8 cellular contexts compared by ENCODE assay signal in genomic region chr16:1342526-1343427, GRCh38. TPM values are rescaled to one million over a fixed set of nuclear protein-coding genes. Genes with fewer than 3 reads are reported as not detected.
DNase-seq lines count a peak whose midpoint lies in the region; ATAC-seq and TF ChIP-seq lines count a peak whose summit lies in the region.

No MANE protein-coding gene starts in this region.

- H3K9ac ChIP-seq in liver (ENCODE audit: low read depth in 1 of 2, low read length in 2 of 2): no peak overlapping the region

- H3K27ac Mint-ChIP-seq in CD4-positive, CD25-positive, alpha-beta regulatory T cell: peak overlapping the region in 2 of 3 donors; percentile 60 to 75
- peak overlapping the region; percentile 71 for H3K27ac Mint-ChIP-seq in dendritic cell treated with granulocyte-macrophage colony-stimulating factor and Interleukin-4, amounts not matched to agents 40 ng/mL and 50 ng/mL, for 4 days

- TF ChIP-seq CTCF in liver (IDR thresholded peaks at IDR 0.05; ENCODE audit: low read depth, low read length, missing input control): no peak

- ATAC-seq in CD4-positive, CD25-positive, alpha-beta regulatory T cell (ENCODE audit: low read depth in 2 of 2): peak; percentile 83 to 86
- ATAC-seq in GM19438 (IDR thresholded peaks at IDR 0.05; ENCODE audit: low read depth, unreplicated experiment): peak; percentile 83
- ATAC-seq in HG03521 (IDR thresholded peaks at IDR 0.05; ENCODE audit: unreplicated experiment): peak; percentile 76

- no peaks in the 10 kb centered on the region for H3K36me3 ChIP-seq in CD4-positive, CD25-positive, alpha-beta regulatory T cell (ENCODE audit: control insufficient read depth, insufficient read depth, low read length)
- no peaks in the 10 kb centered on the region for H3K36me3 ChIP-seq in liver (ENCODE audit: control insufficient read depth in 4 of 4, insufficient read depth in 3 of 4, low read depth in 1 of 4, low read length in 3 of 4)

- H3K9me3 ChIP-seq in CD4-positive, CD25-positive, alpha-beta regulatory T cell (ENCODE audit: control insufficient read depth in 2 of 2, low read length in 2 of 2): no peaks in the 10 kb centered on the region
- H3K9me3 ChIP-seq in liver (ENCODE audit: control insufficient read depth in 4 of 4, low read length in 3 of 4): no peaks in the 10 kb centered on the region

- peak overlapping the region; percentile 63 to 80 (median 72) for H3K4me3 Mint-ChIP-seq in CD4-positive, CD25-positive, alpha-beta regulatory T cell
- peak overlapping the region; percentile 64 for H3K4me3 Mint-ChIP-seq in dendritic cell treated with granulocyte-macrophage colony-stimulating factor and Interleukin-4, amounts not matched to agents 40 ng/mL and 50 ng/mL, for 4 days

- intact Hi-C loops in dendritic cell treated with granulocyte-macrophage colony-stimulating factor and Interleukin-4, amounts not matched to agents 40 ng/mL and 50 ng/mL, for 4 days (cut with micrococcal nuclease): no loop called here

- no peaks in the 10 kb centered on the region for H3K9me3 Mint-ChIP-seq in CD4-positive, CD25-positive, alpha-beta regulatory T cell
- no peaks in the 10 kb centered on the region for H3K9me3 Mint-ChIP-seq in dendritic cell treated with granulocyte-macrophage colony-stimulating factor and Interleukin-4, amounts not matched to agents 40 ng/mL and 50 ng/mL, for 4 days

- TF ChIP-seq RAD21 in liver (IDR thresholded peaks at IDR 0.05): no peak

- DNase-seq in CD4-positive, CD25-positive, alpha-beta regulatory T cell: peak; percentile 94 to 97 (median 95)
- DNase-seq in NCI-H524 treated with DMSO at 0.1 percent for 48 hours (lab: John Stamatoyannopoulos, UW): peak; percentile 99
- DNase-seq in activated CD4-positive, alpha-beta T cell treated with anti-CD3 and anti-CD28 coated beads for 4 hours: peak; percentile 92 to 94
- DNase-seq in stimulated activated CD4-positive, alpha-beta T cell treated with anti-CD3 and anti-CD28 coated beads, Interleukin-4, amount 100 ng/mL, for 48 hours (ENCODE audit: low read depth in 2 of 2): peak; percentile 84 to 92

- peaks cover 0 to 16% (median 3%) of the 10 kb centered on the region in 4 donors for H3K4me1 Mint-ChIP-seq in CD4-positive, CD25-positive, alpha-beta regulatory T cell
- H3K4me1 Mint-ChIP-seq in dendritic cell treated with granulocyte-macrophage colony-stimulating factor and Interleukin-4, amounts not matched to agents 40 ng/mL and 50 ng/mL, for 4 days (ENCODE audit: low read depth): peaks cover 24% of the 10 kb centered on the region

- H3K27ac ChIP-seq in CD4-positive, CD25-positive, alpha-beta regulatory T cell (ENCODE audit: insufficient read depth, low read length, poor library complexity, severe bottlenecking): peak overlapping the region; percentile 5
- no peak overlapping the region for H3K27ac ChIP-seq in liver (ENCODE audit: low read depth in 1 of 2, low read length in 2 of 2)

- H3K27me3 Mint-ChIP-seq in CD4-positive, CD25-positive, alpha-beta regulatory T cell: no peaks in the 10 kb centered on the region
- peaks cover 26% of the 10 kb centered on the region for H3K27me3 Mint-ChIP-seq in dendritic cell treated with granulocyte-macrophage colony-stimulating factor and Interleukin-4, amounts not matched to agents 40 ng/mL and 50 ng/mL, for 4 days

- H3K27me3 ChIP-seq in CD4-positive, CD25-positive, alpha-beta regulatory T cell (ENCODE audit: control insufficient read depth, insufficient read depth, low read length): no peaks in the 10 kb centered on the region
- H3K27me3 ChIP-seq in liver (ENCODE audit: control insufficient read depth in 4 of 4, insufficient read depth in 4 of 4, low read length in 3 of 4): no peaks in the 10 kb centered on the region

- peak overlapping the region; percentile 32 for H3K4me3 ChIP-seq in CD4-positive, CD25-positive, alpha-beta regulatory T cell (ENCODE audit: low read depth, low read length)
- H3K4me3 ChIP-seq in liver (ENCODE audit: low read depth in 1 of 3, low read length in 3 of 3): peak overlapping the region in 2 of 3 donors; percentile 49 to 63

- H3K4me1 ChIP-seq in CD4-positive, CD25-positive, alpha-beta regulatory T cell (ENCODE audit: control insufficient read depth, insufficient read depth, low read length, poor library complexity, severe bottlenecking): peaks cover 23% of the 10 kb centered on the region
- peaks cover 5 to 24% (median 15%) of the 10 kb centered on the region in 4 donors for H3K4me1 ChIP-seq in liver (ENCODE audit: control insufficient read depth in 4 of 4, insufficient read depth in 4 of 4, low read length in 3 of 4)

- 10% methylated on average over 49 of the region's 49 CpGs for WGBS in liver

- H3K36me3 Mint-ChIP-seq in CD4-positive, CD25-positive, alpha-beta regulatory T cell: no peaks in the 10 kb centered on the region
- H3K36me3 Mint-ChIP-seq in dendritic cell treated with granulocyte-macrophage colony-stimulating factor and Interleukin-4, amounts not matched to agents 40 ng/mL and 50 ng/mL, for 4 days (ENCODE audit: low read depth): peaks cover 8% of the 10 kb centered on the region

TF ChIP-seq in liver, 16 proteins besides CTCF, POLR2A, EP300 and RAD21:
- TF ChIP-seq SP1 (IDR thresholded peaks at IDR 0.05): peak; percentile 97
- no peak for TF ChIP-seq ZBTB33 (IDR thresholded peaks at IDR 0.05)
- no peak for TF ChIP-seq NR2F2 (IDR thresholded peaks at IDR 0.05)
- TF ChIP-seq GABPA (IDR thresholded peaks at IDR 0.05 in 1 of 2, conservative IDR thresholded peaks at IDR 0.05 in 1 of 2): peak in 1 of 2 donors; percentile 59
- TF ChIP-seq ATF3 (IDR thresholded peaks at IDR 0.05): no peak
- no peak for TF ChIP-seq HNF4G (IDR thresholded peaks at IDR 0.05)
- peak; percentile 77 for TF ChIP-seq YY1 (IDR thresholded peaks at IDR 0.05)
- peak; percentile 42 to 53 for TF ChIP-seq RXRA (IDR thresholded peaks at IDR 0.05)
- no peak for TF ChIP-seq JUND (IDR thresholded peaks at IDR 0.05)
- TF ChIP-seq TAF1 (conservative IDR thresholded peaks at IDR 0.05): no peak
- TF ChIP-seq REST (IDR thresholded peaks at IDR 0.05): peak; percentile 34
- TF ChIP-seq EGR1 (IDR thresholded peaks at IDR 0.05; ENCODE audit: low read depth in 2 of 2): peak in 1 of 2 donors; percentile 46
- TF ChIP-seq HNF4A (conservative IDR thresholded peaks at IDR 0.05): peak; percentile 38 to 63

RNA-seq across cellular contexts. Expression of gene TSR3, which starts 8.9 kb away (rescaled TPM):
- total RNA-seq in CD4-positive, CD25-positive, alpha-beta regulatory T cell: 31.5 TPM
- 100 to 1,000 TPM in 1 of 4 donors, 10 to 100 TPM in 3; 81.1 to 103 (median 94.1) TPM for polyA plus RNA-seq in CD4-positive, CD25-positive, alpha-beta regulatory T cell
- total RNA-seq in liver: 10 to 100 TPM; 20.3 to 29.5 TPM
- polyA plus RNA-seq in liver: 10 to 100 TPM; 28.3 to 29.9 TPM

RNA-seq across cellular contexts. Expression of gene GNPTG, which starts 9.0 kb away (rescaled TPM):
- 44.1 TPM for total RNA-seq in CD4-positive, CD25-positive, alpha-beta regulatory T cell
- 10 to 100 TPM; 43.2 to 51.3 (median 46.3) TPM for polyA plus RNA-seq in CD4-positive, CD25-positive, alpha-beta regulatory T cell
- 10 to 100 TPM; 24.4 to 31.4 TPM for total RNA-seq in liver
- 10 to 100 TPM; 50.7 to 79.6 TPM for polyA plus RNA-seq in liver

RNA-seq across cellular contexts. Expression of gene BAIAP3, which starts 9.3 kb away (rescaled TPM):
- 3.1 TPM for total RNA-seq in CD4-positive, CD25-positive, alpha-beta regulatory T cell
- under 1 TPM; 0.11 to 0.79 (median 0.27) TPM for polyA plus RNA-seq in CD4-positive, CD25-positive, alpha-beta regulatory T cell
- 1 to 10 TPM; 2.3 to 2.8 TPM for total RNA-seq in liver
- 1 to 10 TPM; 1.6 to 3.8 TPM for polyA plus RNA-seq in liver

RNA-seq across cellular contexts. Expression of gene UBE2I, which starts 33.3 kb away (rescaled TPM):
- total RNA-seq in CD4-positive, CD25-positive, alpha-beta regulatory T cell: 205 TPM
- polyA plus RNA-seq in CD4-positive, CD25-positive, alpha-beta regulatory T cell: 100 to 1,000 TPM in 1 of 4 donors, 10 to 100 TPM in 3; 75.5 to 124 (median 89.6) TPM
- total RNA-seq in liver: 10 to 100 TPM; 21.8 to 23.9 TPM
- polyA plus RNA-seq in liver: 10 to 100 TPM; 19.4 to 23.2 TPM
